Comparison of ENCODE assay signal across 8 cellular contexts in the genomic region with DNA sequence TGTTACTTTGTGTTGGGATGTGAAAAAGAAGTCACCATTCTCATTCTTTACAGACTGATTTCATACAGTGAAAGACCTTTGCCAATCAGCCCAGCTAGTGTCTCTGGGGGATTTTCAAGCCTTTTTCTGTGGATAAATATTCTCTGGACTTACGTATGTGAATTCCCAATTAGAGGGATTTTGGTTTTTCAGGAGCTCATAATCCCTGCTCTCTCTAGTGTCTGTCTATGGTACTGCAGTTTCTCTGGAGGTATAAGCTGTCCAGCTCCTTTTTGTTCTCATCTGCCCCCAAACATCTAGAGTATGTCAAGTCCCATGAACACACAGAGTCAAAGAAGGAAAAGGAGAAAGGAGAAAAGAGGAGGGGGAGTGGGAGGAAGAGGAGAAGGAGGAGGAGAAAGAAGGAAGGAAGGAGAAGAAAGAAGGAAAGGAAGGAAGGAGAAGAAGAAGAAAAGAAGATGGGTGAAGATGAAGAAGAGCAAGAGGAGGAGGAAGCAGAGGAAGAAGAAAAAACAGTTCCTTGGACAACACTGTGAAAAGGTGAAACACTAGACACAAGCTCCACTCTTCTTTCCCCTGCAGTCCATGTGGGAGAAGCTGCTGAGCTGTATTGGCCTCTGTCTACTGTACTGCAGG.
A peak's percentile ranks its signal among the peaks of the same experiment; 100 is the strongest.
DNase-seq lines count a peak whose midpoint lies in the region; ATAC-seq and TF ChIP-seq lines count a peak whose summit lies in the region.

No MANE protein-coding gene starts in this region.

- H3K27me3 ChIP-seq in Panc1 (ENCODE audit: control insufficient read depth, insufficient read depth, low read length), result no peaks in the 10 kb centered on the region

- POLR2A ChIA-PET in Panc1 (lab: Charles Lee), result no interaction called here

- no peaks in the 10 kb centered on the region for H3K4me1 ChIP-seq in Panc1 (ENCODE audit: control insufficient read depth, insufficient read depth, low read length)

- in situ Hi-C loops in Panc1 (cut with HindIII; ENCODE audit: low pct_unique_long_range_greater_than_20kb, low sequenced_read_pairs), result no loop called here

- H3K9me3 ChIP-seq in Panc1 (ENCODE audit: control insufficient read depth, insufficient read depth, low read depth, low read length), result no peaks in the 10 kb centered on the region

- BruUV-seq in Panc1 (replicated peaks; lab: Mats Ljungman, UMichigan), result no TSS peak

- DNase-seq in DMS 273 (lab: John Stamatoyannopoulos, UW; ENCODE audit: unreplicated experiment) (peak; percentile 19), DMS 273 treated with DMSO at 0.1 percent for 48 hours (lab: John Stamatoyannopoulos, UW) (no peak), Panc1 (ENCODE audit: low read depth, low spot score) (no peak), foreskin fibroblast (peak; percentile 39 to 77), superior temporal gyrus (ENCODE audit: extremely low spot score) (peak; percentile 62), GF-D8 (lab: John Stamatoyannopoulos, UW) (no peak)

- intact Hi-C loops in Panc1 (cut with micrococcal nuclease; ENCODE audit: unreplicated experiment), result no loop called here

- no peak overlapping the region for H3K4me3 ChIP-seq in Panc1 (ENCODE audit: low read depth in 2 of 2, low read length in 2 of 2)
- no peak overlapping the region for H3K4me3 ChIP-seq in foreskin fibroblast (ENCODE audit: low read depth in 1 of 2, low read length in 2 of 2)

- peak; percentile 43; the same call in 1 of the 2 replicates for TF ChIP-seq CTCF in Panc1 (IDR thresholded peaks at IDR 0.05)
- peak; percentile 58 for TF ChIP-seq CTCF in foreskin fibroblast (IDR thresholded peaks at IDR 0.05; ENCODE audit: low read depth, low read length)

- H3K36me3 ChIP-seq in Panc1 (ENCODE audit: control insufficient read depth, insufficient read depth, low read length), result no peaks in the 10 kb centered on the region

- no peak overlapping the region for H3K27ac ChIP-seq in Panc1 (ENCODE audit: low read length)

- CTCF ChIA-PET in Panc1 (lab: Charles Lee), result interaction anchor here (0.7 to 1.1 kb wide), 5 partner anchors 20 to 274 kb away, joined by 3 to 7 read pairs (median 4); no protein-coding TSS in a partner anchor

- no peak for ATAC-seq in Panc1
- no peak for ATAC-seq in HG02852 (IDR thresholded peaks at IDR 0.05; ENCODE audit: unreplicated experiment)
- no peak for ATAC-seq in GM19351 (IDR thresholded peaks at IDR 0.05; ENCODE audit: unreplicated experiment)

Comparison
In these comparisons a context has a peak if more than half of its experiments do, and no peak if none do; other contexts are left out.
1. DNase-seq: peak in DMS 273 (single experiment), foreskin fibroblast (2 of 2) and superior temporal gyrus (single experiment); none in DMS 273 treated with DMSO at 0.1 percent for 48 hours (single experiment), Panc1 (single experiment) and GF-D8 (single experiment).